ENCODE assay signal across 1 cellular context in genomic region chr7:26306770-26307169, GRCh38.
TF ChIP-seq lines count a peak whose summit lies in the region.

No MANE protein-coding gene starts in this region.

TF ChIP-seq in WTC11, 78 proteins besides CTCF, POLR2A, EP300 and RAD21 (continued from another document):
- TF ChIP-seq JAZF1 (CRISPR knock-in tag; IDR thresholded peaks at IDR 0.05): no peak
- TF ChIP-seq ETV6 (CRISPR knock-in tag; IDR thresholded peaks at IDR 0.05): no peak
- no peak for TF ChIP-seq E2F4 (CRISPR knock-in tag; IDR thresholded peaks at IDR 0.05; ENCODE audit: borderline replicate concordance, low read depth)
- TF ChIP-seq AR (CRISPR knock-in tag; IDR thresholded peaks at IDR 0.05): no peak
- no peak for TF ChIP-seq SMAD3 (CRISPR knock-in tag; IDR thresholded peaks at IDR 0.05; ENCODE audit: borderline replicate concordance)
- TF ChIP-seq GTF2I (CRISPR knock-in tag; conservative IDR thresholded peaks at IDR 0.05): no peak
- no peak for TF ChIP-seq USF1 (CRISPR knock-in tag; IDR thresholded peaks at IDR 0.05)
- no peak for TF ChIP-seq ZNF219 (CRISPR knock-in tag; IDR thresholded peaks at IDR 0.05; ENCODE audit: borderline replicate concordance)
- TF ChIP-seq ESRRA (CRISPR knock-in tag; IDR thresholded peaks at IDR 0.05; ENCODE audit: borderline replicate concordance): no peak
- TF ChIP-seq CREB1 (CRISPR knock-in tag; IDR thresholded peaks at IDR 0.05): no peak
- TF ChIP-seq FOXK1 (CRISPR knock-in tag; IDR thresholded peaks at IDR 0.05): no peak
- no peak for TF ChIP-seq ZNF425 (CRISPR knock-in tag; conservative IDR thresholded peaks at IDR 0.05)
- TF ChIP-seq NFYB (CRISPR knock-in tag; conservative IDR thresholded peaks at IDR 0.05; ENCODE audit: low read depth): no peak
- no peak for TF ChIP-seq ELF4 (CRISPR knock-in tag; IDR thresholded peaks at IDR 0.05; ENCODE audit: low read depth)
